In genomic region chr7:2095533-2095932, GRCh38 we compare ENCODE assay signal across 21 cellular contexts.
"Had no signal": no experiment of that assay in that cellular context is flagged by ENCODE, and none has a peak within 500 bp of the region (broad histone marks: within the 10 kb centered on the region; RNA-seq: fewer than 3 reads in every experiment).

No MANE protein-coding gene starts in this region.

- H3K27ac ChIP-seq: foreskin keratinocyte, left lung, SK-N-MC, thoracic aorta had no signal

- H3K27me3 Mint-ChIP-seq: activated CD4-positive, alpha-beta T cell treated with anti-CD3 and anti-CD28 coated beads for 36 hours; activated naive CD8-positive, alpha-beta T cell treated with anti-CD3 and anti-CD28 coated beads, Interleukin-2, amount 50 U/mL, for 24 hours; type B pancreatic cell had no signal

- DNase-seq: activated CD4-positive, alpha-beta T cell treated with anti-CD3 and anti-CD28 coated beads for 36 hours; activated CD4-positive, alpha-beta T cell treated with anti-CD3 and anti-CD28 coated beads, Interleukin-2, amount 50 U/mL, for 4 hours; activated gamma-delta T cell; activated naive CD4-positive, alpha-beta T cell treated with anti-CD3 and anti-CD28 coated beads, Interleukin-2, amount 50 U/mL, for 16 hours; activated naive CD8-positive, alpha-beta T cell treated with anti-CD3 and anti-CD28 coated beads, Interleukin-2, amount 50 U/mL, for 24 hours; activated T-cell treated with anti-CD3 and anti-CD28 coated beads, Interleukin-2, amount 50 U/mL, for 72 hours; dermis blood vessel endothelial cell; effector CD8-positive, alpha-beta T cell; foreskin keratinocyte; kidney; left lung; mammary epithelial cell; midbrain; posterior cingulate gyrus; small intestine; stimulated activated naive CD4-positive, alpha-beta T cell treated with Interleukin-2 at 50 U/mL for 16 hours; T-helper 9 cell had no signal

- H3K9me3 Mint-ChIP-seq: activated naive CD8-positive, alpha-beta T cell treated with anti-CD3 and anti-CD28 coated beads, Interleukin-2, amount 50 U/mL, for 24 hours; activated T-cell treated with anti-CD3 and anti-CD28 coated beads, Interleukin-2, amount 50 U/mL, for 72 hours; nephron had no signal

- H3K27ac Mint-ChIP-seq: activated CD4-positive, alpha-beta T cell treated with anti-CD3 and anti-CD28 coated beads for 36 hours; activated naive CD8-positive, alpha-beta T cell treated with anti-CD3 and anti-CD28 coated beads, Interleukin-2, amount 50 U/mL, for 24 hours; activated T-cell treated with anti-CD3 and anti-CD28 coated beads, Interleukin-2, amount 50 U/mL, for 72 hours; type B pancreatic cell had no signal

- H3K9me3 ChIP-seq: left lung, thoracic aorta had no signal

- FAIRE-seq: kidney, small intestine had no signal

- H3K4me3 ChIP-seq: left lung, SK-N-MC, thoracic aorta had no signal

- H3K4me1 ChIP-seq: foreskin keratinocyte, left lung had no signal

- H3K4me3 Mint-ChIP-seq: activated CD4-positive, alpha-beta T cell treated with anti-CD3 and anti-CD28 coated beads for 36 hours; activated naive CD8-positive, alpha-beta T cell treated with anti-CD3 and anti-CD28 coated beads, Interleukin-2, amount 50 U/mL, for 24 hours; activated T-cell treated with anti-CD3 and anti-CD28 coated beads, Interleukin-2, amount 50 U/mL, for 72 hours; nephron; type B pancreatic cell had no signal

- H3K36me3 ChIP-seq: thoracic aorta had no signal

- H3K27me3 ChIP-seq: foreskin keratinocyte, left lung had no signal
